In genomic region chr19:44954649-44955499, GRCh38 we compare ENCODE assay signal across 8 cellular contexts. TPM values are rescaled to one million over a fixed set of nuclear protein-coding genes. Genes with fewer than 3 reads are reported as not detected.
DNase-seq lines count a peak whose midpoint lies in the region; ATAC-seq and TF ChIP-seq lines count a peak whose summit lies in the region.

TSS of gene CLPTM1 (plus strand) at chr19:44955380. CDS start at chr19:44955396, 16 bp downstream.

- peak in 1 of 4 experiments; percentile 29 for TF ChIP-seq CTCF in prostate gland (IDR thresholded peaks at IDR 0.05)

- no peaks in the 10 kb centered on the region for H3K27me3 ChIP-seq in prostate gland (replicated peaks; ENCODE audit: insufficient read depth)

- ATAC-seq in GM18505 (IDR thresholded peaks at IDR 0.05; ENCODE audit: unreplicated experiment) = peak; percentile 66
- ATAC-seq in HG02970 (IDR thresholded peaks at IDR 0.05; ENCODE audit: low FRiP score, unreplicated experiment) = peak; percentile 81
- ATAC-seq in left ventricle myocardium superior = peak; percentile 96

- H3K36me3 ChIP-seq in prostate gland = no peaks in the 10 kb centered on the region

- DNase-seq in NCI-H187 treated with DMSO at 0.1 percent for 48 hours (lab: John Stamatoyannopoulos, UW) = peak; percentile 73
- peak; percentile 93 to 98 (median 96) for DNase-seq in T-helper 2 cell
- DNase-seq in left ventricle myocardium superior = peak; percentile 98
- peak; percentile 95 for DNase-seq in prostate gland (ENCODE audit: low spot score)
- peak; percentile 98 for DNase-seq in ureter (ENCODE audit: low spot score)

- under 1% methylated on average over 65 of the region's 65 CpGs for WGBS in prostate gland

- peak within 1 kb of the TSS; percentile 85 to 99 for H3K4me3 ChIP-seq in prostate gland

- H3K9me3 ChIP-seq in prostate gland = no peaks in the 10 kb centered on the region

- intact Hi-C loops in left ventricle myocardium superior (cut with micrococcal nuclease) = loop anchor here (5.0 kb wide), 1 partner anchor 53 kb away; no protein-coding TSS in a partner anchor
- intact Hi-C loops in prostate gland (cut with DNase I) = loop anchor here (5.0 kb wide), 1 partner anchor 108 kb away; the partner anchor contains the start of gene NECTIN2

- H3K27ac ChIP-seq in angular gyrus (ENCODE audit: low read depth, low read length) (peak within 1 kb of the TSS; percentile 99), prostate gland (peak within 1 kb of the TSS; percentile 95 to 97)

- TF ChIP-seq POLR2A in GM18505 (IDR thresholded peaks at IDR 0.05; ENCODE audit: borderline replicate concordance, extremely low read depth, insufficient read depth, insufficient read length) (peak; percentile 93), prostate gland (IDR thresholded peaks at IDR 0.05) (peak; percentile 65)

- H3K4me1 ChIP-seq in prostate gland (replicated peaks) = peaks cover 7% of the 10 kb centered on the region

RNA-seq across cellular contexts. Expression of gene CLPTM1, which starts in this region (rescaled TPM):
- 97.6 TPM for total RNA-seq in left ventricle myocardium superior
- total RNA-seq in prostate gland = 100 to 1,000 TPM; 102 to 185 TPM
- total RNA-seq in ureter = 94.1 TPM

Comparison
In these comparisons a context has a peak if more than half of its experiments do, and no peak if none do; other contexts are left out.
1. Peak in every context shown above with its lines: DNase-seq, ATAC-seq, H3K4me3 ChIP-seq and H3K27ac ChIP-seq.